In the genomic region with DNA sequence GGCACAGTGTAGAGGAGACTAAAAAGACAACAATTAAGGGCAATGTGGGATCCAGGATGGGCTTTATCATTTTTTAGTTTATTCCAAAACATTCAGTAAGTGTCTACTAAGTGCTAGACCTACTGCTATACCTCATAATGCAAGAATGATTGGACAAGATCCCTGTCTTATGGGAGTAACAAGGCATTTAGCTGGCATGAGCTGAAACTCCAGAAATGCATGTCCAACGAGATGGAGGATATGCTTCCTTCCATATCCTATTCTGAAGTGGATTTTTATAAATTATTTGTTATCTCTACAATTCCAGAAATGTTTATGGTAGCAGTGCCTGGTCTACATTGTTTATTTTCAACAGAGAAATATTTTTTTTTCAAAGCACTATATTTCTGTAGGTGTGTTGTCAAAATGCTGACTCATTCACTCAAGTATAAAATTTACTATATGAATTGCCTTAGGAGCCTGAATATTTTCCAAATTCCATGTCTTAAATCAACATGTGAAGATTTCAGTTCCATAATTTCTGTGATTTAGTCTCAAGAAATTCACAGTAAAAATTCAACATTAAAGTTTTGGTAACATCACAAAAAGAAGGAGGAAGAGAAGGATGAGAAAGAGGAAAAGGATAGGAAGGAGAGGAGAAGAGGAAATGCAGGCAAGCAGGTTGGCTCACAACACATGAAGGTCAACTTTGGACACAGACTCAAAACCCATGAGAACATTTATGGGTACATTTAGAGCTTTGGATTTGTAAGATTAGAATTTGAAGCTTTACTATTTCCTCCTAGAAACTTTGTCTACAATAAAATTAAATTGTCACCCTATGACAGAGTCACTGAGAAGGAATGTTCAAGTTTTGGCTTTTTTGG, we compare ENCODE assay signal across 17 cellular contexts.
A peak's percentile ranks its signal among the peaks of the same experiment; 100 is the strongest.
DNase-seq lines count a peak whose midpoint lies in the region; ATAC-seq, FAIRE-seq and TF ChIP-seq lines count a peak whose summit lies in the region.
"Had no signal": no experiment of that assay in that cellular context is flagged by ENCODE, and none has a peak within 500 bp of the region (broad histone marks: within the 10 kb centered on the region; RNA-seq: fewer than 3 reads in every experiment).

No MANE protein-coding gene starts in this region.

- FAIRE-seq in GM12892 (lab: Jason Lieb, UNC) (peak; percentile 30), D721Med (lab: Jason Lieb, UNC) (no peak)

- TF ChIP-seq POLR2A in GM12892 (IDR thresholded peaks at IDR 0.05; ENCODE audit: low read depth, low read length), result no peak
- TF ChIP-seq POLR2A in sigmoid colon (IDR thresholded peaks at IDR 0.05), result no peak

- TF ChIP-seq EP300 in sigmoid colon (IDR thresholded peaks at IDR 0.05), result no peak

- DNase-seq in GM12892 (ENCODE audit: insufficient read length), result no peak
- peak; percentile 55 for DNase-seq in MG63
- DNase-seq in fibroblast of the aortic adventitia (ENCODE audit: low read depth), result peak; percentile 12
- DNase-seq in sigmoid colon, result no peak
- no peak for DNase-seq in NCI-H69 (lab: John Stamatoyannopoulos, UW)
- DNase-seq in D721Med (ENCODE audit: insufficient read length, low spot score), result no peak
- DNase-seq: activated naive CD4-positive, alpha-beta T cell; body of pancreas; DMS79; GOT3; naive thymus-derived CD8-positive, alpha-beta T cell; psoas muscle; stomach; T-helper 17 cell had no signal

- 9 to 33% methylated on average over 1 of the region's 1 CpG for WGBS in sigmoid colon, 2 donors

- ATAC-seq in GM19395 (IDR thresholded peaks at IDR 0.05; ENCODE audit: unreplicated experiment), result no peak
- ATAC-seq: activated CD4-positive, CD25-positive, alpha-beta regulatory T cell treated with anti-CD3 and anti-CD28 coated beads, Interleukin-2, amount 50 U/mL, for 24 hours; body of pancreas; naive thymus-derived CD8-positive, alpha-beta T cell; psoas muscle; T-helper 17 cell had no signal

- H3K36me3 ChIP-seq in MG63, result peaks cover 24% of the 10 kb centered on the region
- no peaks in the 10 kb centered on the region for H3K36me3 ChIP-seq in sigmoid colon
- H3K36me3 ChIP-seq: BLaER1 treated with 17β-estradiol and CSF1 and Interleukin-3, amounts not matched to agents 10 nM and 100 nM; stomach had no signal

- no peaks in the 10 kb centered on the region for H3K27me3 ChIP-seq in MG63
- H3K27me3 ChIP-seq in sigmoid colon, result no peaks in the 10 kb centered on the region
- H3K27me3 ChIP-seq: BLaER1 treated with 17β-estradiol and CSF1 and Interleukin-3, amounts not matched to agents 10 nM and 100 nM; body of pancreas; stomach had no signal

- H3K9me3 ChIP-seq in MG63 (peaks cover 5% of the 10 kb centered on the region), sigmoid colon (no peaks in the 10 kb centered on the region)
- H3K9me3 ChIP-seq: BLaER1 treated with 17β-estradiol and CSF1 and Interleukin-3, amounts not matched to agents 10 nM and 100 nM; body of pancreas; psoas muscle; stomach had no signal

- H3K4me3 ChIP-seq in MG63 (no peak overlapping the region), fibroblast of the aortic adventitia (ENCODE audit: low read depth, low read length) (no peak overlapping the region), sigmoid colon (no peak overlapping the region)
- H3K4me3 ChIP-seq: BLaER1 treated with 17β-estradiol and CSF1 and Interleukin-3, amounts not matched to agents 10 nM and 100 nM; body of pancreas; psoas muscle; stomach had no signal

- peaks cover 0 to 30% (median 18%) of the 10 kb centered on the region in 4 donors for H3K4me1 ChIP-seq in sigmoid colon
- H3K4me1 ChIP-seq: BLaER1 treated with 17β-estradiol and CSF1 and Interleukin-3, amounts not matched to agents 10 nM and 100 nM; body of pancreas; psoas muscle had no signal

- H3K27ac ChIP-seq in sigmoid colon, result peak overlapping the region in 3 of 4 donors; percentile 45 to 67 (median 61)
- H3K27ac ChIP-seq: BLaER1 treated with 17β-estradiol and CSF1 and Interleukin-3, amounts not matched to agents 10 nM and 100 nM; body of pancreas; psoas muscle; stomach had no signal

- TF ChIP-seq CTCF in fibroblast of the aortic adventitia (IDR thresholded peaks at IDR 0.05; ENCODE audit: insufficient read depth, low read length) (no peak), sigmoid colon (IDR thresholded peaks at IDR 0.05) (no peak), D721Med (IDR thresholded peaks at IDR 0.05; ENCODE audit: insufficient read depth, missing control alignments) (no peak)

- intact Hi-C loops in sigmoid colon (cut with DNase I), result no loop called here

Comparison
In these comparisons a context has a peak if more than half of its experiments do, and no peak if none do; other contexts are left out.
1. DNase-seq: peak in MG63 (single experiment) and fibroblast of the aortic adventitia (single experiment); none in GM12892 (single experiment), sigmoid colon (single experiment), NCI-H69 (single experiment) and D721Med (single experiment).